In the genomic region with DNA sequence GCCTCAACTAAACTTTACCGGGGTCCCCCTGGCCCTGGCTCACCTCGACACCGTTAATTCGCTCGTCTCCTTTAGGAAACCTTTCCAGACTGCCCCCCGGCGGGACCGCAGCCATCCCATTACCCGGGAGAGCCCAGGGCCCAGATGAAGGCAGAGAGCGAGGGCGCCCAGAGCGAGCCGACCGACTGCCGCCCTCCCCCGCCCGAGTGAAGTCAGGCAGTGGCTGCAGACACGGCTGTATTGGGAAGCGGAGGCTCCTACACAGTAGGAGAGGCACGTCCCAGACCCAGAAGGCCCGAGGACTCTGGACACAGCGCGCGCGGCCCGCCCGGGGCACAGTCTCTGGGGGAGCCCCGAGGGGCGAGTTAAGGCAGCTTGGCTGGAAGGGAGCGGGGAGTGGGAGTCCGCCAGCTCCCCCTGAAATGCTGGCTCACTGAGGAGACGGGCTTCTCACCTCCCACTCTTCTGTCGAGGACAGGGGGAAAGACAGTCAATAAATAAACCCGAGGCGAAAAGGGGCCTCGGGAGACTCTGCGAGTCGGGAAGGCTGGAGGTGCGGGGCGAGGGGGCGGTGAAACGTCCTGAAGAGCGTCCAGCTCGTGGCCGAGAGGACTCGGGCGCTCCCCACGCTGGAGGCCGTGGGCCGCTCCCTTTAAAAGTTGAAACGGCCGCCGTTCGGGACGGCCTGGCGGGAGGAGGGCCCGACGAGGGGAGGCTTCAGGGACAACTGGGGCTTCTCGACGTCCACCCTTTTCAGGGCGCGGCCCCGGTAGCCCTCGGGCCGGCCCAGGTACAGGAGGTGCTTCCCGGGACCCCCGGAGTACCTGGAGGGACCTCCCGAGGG, we compare ENCODE assay signal across 9 cellular contexts. TPM values are rescaled to one million over a fixed set of nuclear protein-coding genes. Genes with fewer than 3 reads are reported as not detected.
DNase-seq lines count a peak whose midpoint lies in the region; ATAC-seq and TF ChIP-seq lines count a peak whose summit lies in the region.
"Had no signal": no experiment of that assay in that cellular context is flagged by ENCODE, and none has a peak within 500 bp of the region (broad histone marks: within the 10 kb centered on the region; RNA-seq: fewer than 3 reads in every experiment).

No MANE protein-coding gene starts in this region.

- DNase-seq in activated CD4-positive, alpha-beta T cell treated with anti-CD3 and anti-CD28 coated beads, Interleukin-2, amount 10 ng/mL, durations not matched to agents 7 days and 5 days = no peak
- no peak for DNase-seq in activated CD4-positive, alpha-beta T cell treated with anti-CD3 and anti-CD28 coated beads for 48 hours
- DNase-seq in mesenteric fat pad (ENCODE audit: low spot score) = peak; percentile 85
- no peak for DNase-seq in type B pancreatic cell (ENCODE audit: extremely low spot score, unreplicated experiment)
- no peak for DNase-seq in T1000 (lab: John Stamatoyannopoulos, UW)
- DNase-seq in hippocampal formation (lab: John Stamatoyannopoulos, UW) = no peak

- 51 to 54% methylated on average over 68 of the region's 68 CpGs for WGBS in ectodermal cell, 2 experiments

- H3K27me3 ChIP-seq in ectodermal cell (ENCODE audit: control insufficient read depth, insufficient read depth, low read length, poor library complexity, severe bottlenecking) = peaks cover 32% of the 10 kb centered on the region

- peaks cover 21% of the 10 kb centered on the region for H3K4me1 Mint-ChIP-seq in activated CD4-positive, alpha-beta T cell treated with anti-CD3 and anti-CD28 coated beads, Interleukin-2, amount 10 ng/mL, durations not matched to agents 7 days and 5 days
- H3K4me1 Mint-ChIP-seq in type B pancreatic cell (ENCODE audit: unreplicated experiment) = no peaks in the 10 kb centered on the region

- H3K9me3 ChIP-seq in ectodermal cell (ENCODE audit: control insufficient read depth, low read length) = no peaks in the 10 kb centered on the region

- H3K4me3 Mint-ChIP-seq in activated CD4-positive, alpha-beta T cell treated with anti-CD3 and anti-CD28 coated beads, Interleukin-2, amount 10 ng/mL, durations not matched to agents 7 days and 5 days = peak overlapping the region; percentile 60
- H3K4me3 Mint-ChIP-seq in type B pancreatic cell = peak overlapping the region; percentile 88

- POLR2A ChIA-PET in activated CD4-positive, alpha-beta T cell treated with anti-CD3 and anti-CD28 coated beads, Interleukin-2, amount 10 ng/mL, durations not matched to agents 7 days and 5 days (lab: Charles Lee) = interaction anchor here (0.6 kb wide), 1 partner anchor 58 kb away, joined by 10 read pairs; no protein-coding TSS in a partner anchor

- H3K4me3 ChIP-seq in ectodermal cell (ENCODE audit: insufficient read depth, low read depth, low read length) = peak overlapping the region; percentile 33

- H3K36me3 Mint-ChIP-seq in activated CD4-positive, alpha-beta T cell treated with anti-CD3 and anti-CD28 coated beads, Interleukin-2, amount 10 ng/mL, durations not matched to agents 7 days and 5 days (ENCODE audit: low read depth) = no peaks in the 10 kb centered on the region
- H3K36me3 Mint-ChIP-seq in type B pancreatic cell = peaks cover 12% of the 10 kb centered on the region

- H3K27me3 Mint-ChIP-seq in activated CD4-positive, alpha-beta T cell treated with anti-CD3 and anti-CD28 coated beads, Interleukin-2, amount 10 ng/mL, durations not matched to agents 7 days and 5 days = peaks cover 9% of the 10 kb centered on the region
- H3K27me3 Mint-ChIP-seq in type B pancreatic cell = peaks cover 26% of the 10 kb centered on the region

- CTCF ChIA-PET in activated CD4-positive, alpha-beta T cell treated with anti-CD3 and anti-CD28 coated beads, Interleukin-2, amount 10 ng/mL, durations not matched to agents 7 days and 5 days (lab: Charles Lee) = interaction anchor here (0.9 to 1.1 kb wide), 2 partner anchors 10 to 96 kb away, joined by 3 to 4 read pairs; no protein-coding TSS in a partner anchor

- peak overlapping the region; percentile 19 for H3K27ac Mint-ChIP-seq in activated CD4-positive, alpha-beta T cell treated with anti-CD3 and anti-CD28 coated beads, Interleukin-2, amount 10 ng/mL, durations not matched to agents 7 days and 5 days
- H3K27ac Mint-ChIP-seq in type B pancreatic cell = peak overlapping the region; percentile 56

- H3K4me1 ChIP-seq in ectodermal cell (ENCODE audit: control insufficient read depth, insufficient read depth, low read length) = peaks cover 11% of the 10 kb centered on the region

- H3K36me3 ChIP-seq in ectodermal cell (ENCODE audit: control insufficient read depth, insufficient read depth, low read length) = peaks cover 5% of the 10 kb centered on the region

- H3K9me3 Mint-ChIP-seq in activated CD4-positive, alpha-beta T cell treated with anti-CD3 and anti-CD28 coated beads, Interleukin-2, amount 10 ng/mL, durations not matched to agents 7 days and 5 days = no peaks in the 10 kb centered on the region
- no peaks in the 10 kb centered on the region for H3K9me3 Mint-ChIP-seq in type B pancreatic cell

- H3K27ac ChIP-seq in ectodermal cell (ENCODE audit: insufficient read depth, low read depth, low read length, poor library complexity, severe bottlenecking) = no peak overlapping the region

- ATAC-seq in GM18861 (IDR thresholded peaks at IDR 0.05; ENCODE audit: unreplicated experiment) = no peak

- no peak for TF ChIP-seq CTCF in type B pancreatic cell (conservative IDR thresholded peaks at IDR 0.05)

RNA-seq across cellular contexts. Expression of a gene that starts 14.4 kb away (rescaled TPM):
- total RNA-seq in activated CD4-positive, alpha-beta T cell treated with anti-CD3 and anti-CD28 coated beads, Interleukin-2, amount 10 ng/mL, durations not matched to agents 7 days and 5 days = 1 to 10 TPM; 3.8 TPM
- 23.8 TPM for polyA plus RNA-seq in ectodermal cell (2013, experiment 1 of 4)
- 24.3 TPM for polyA plus RNA-seq in ectodermal cell (2013, experiment 2 of 4)
- polyA plus RNA-seq in ectodermal cell (2013, experiment 3 of 4) = 18.8 TPM
- 21.4 TPM for polyA plus RNA-seq in ectodermal cell (2013, experiment 4 of 4)
- total RNA-seq in mesenteric fat pad = 4.8 TPM
- 10.6 and 37.1 TPM in 2 replicates for total RNA-seq in type B pancreatic cell (ENCODE audit: low replicate concordance)

RNA-seq across cellular contexts. Expression of a gene that starts 24.4 kb away (rescaled TPM):
- 10 to 100 TPM; 33.7 to 38.4 TPM for total RNA-seq in activated CD4-positive, alpha-beta T cell treated with anti-CD3 and anti-CD28 coated beads, Interleukin-2, amount 10 ng/mL, durations not matched to agents 7 days and 5 days
- polyA plus RNA-seq in ectodermal cell (2013, experiment 1 of 4) = not detected
- not detected for polyA plus RNA-seq in ectodermal cell (2013, experiment 2 of 4)
- not detected for polyA plus RNA-seq in ectodermal cell (2013, experiment 3 of 4)
- polyA plus RNA-seq in ectodermal cell (2013, experiment 4 of 4) = not detected
- 8.0 TPM for total RNA-seq in mesenteric fat pad
- total RNA-seq in type B pancreatic cell (ENCODE audit: low replicate concordance) = not detected in 2 replicates
- polyA plus RNA-seq: BJ had no signal

RNA-seq across cellular contexts. Expression of a gene that starts 33.6 kb away (rescaled TPM):
- 1 to 10 TPM; 4.0 to 4.9 TPM for total RNA-seq in activated CD4-positive, alpha-beta T cell treated with anti-CD3 and anti-CD28 coated beads, Interleukin-2, amount 10 ng/mL, durations not matched to agents 7 days and 5 days
- polyA plus RNA-seq in ectodermal cell (2013, experiment 1 of 4) = 14.8 TPM
- polyA plus RNA-seq in ectodermal cell (2013, experiment 2 of 4) = 10.8 TPM
- polyA plus RNA-seq in ectodermal cell (2013, experiment 3 of 4) = 10.7 TPM
- 13.0 TPM for polyA plus RNA-seq in ectodermal cell (2013, experiment 4 of 4)
- total RNA-seq in mesenteric fat pad (5.3 TPM), type B pancreatic cell (ENCODE audit: low replicate concordance) (8.9 and 12.3 TPM in 2 replicates)

RNA-seq across cellular contexts. Expression of a gene that starts 33.9 kb away (rescaled TPM):
- total RNA-seq in activated CD4-positive, alpha-beta T cell treated with anti-CD3 and anti-CD28 coated beads, Interleukin-2, amount 10 ng/mL, durations not matched to agents 7 days and 5 days = 10 to 100 TPM; 63.7 to 70.9 TPM
- polyA plus RNA-seq in ectodermal cell (2013, experiment 1 of 4) = 41.6 TPM
- 40.0 TPM for polyA plus RNA-seq in ectodermal cell (2013, experiment 2 of 4)
- polyA plus RNA-seq in ectodermal cell (2013, experiment 3 of 4) = 39.3 TPM
- polyA plus RNA-seq in ectodermal cell (2013, experiment 4 of 4) = 42.8 TPM
- total RNA-seq in mesenteric fat pad (32.7 TPM), type B pancreatic cell (ENCODE audit: low replicate concordance) (39.3 and 42.1 TPM in 2 replicates)

RNA-seq across cellular contexts. Expression of a gene that starts 43.7 kb away (rescaled TPM):
- total RNA-seq in activated CD4-positive, alpha-beta T cell treated with anti-CD3 and anti-CD28 coated beads, Interleukin-2, amount 10 ng/mL, durations not matched to agents 7 days and 5 days = 1 to 10 TPM; 2.0 to 2.7 TPM
- polyA plus RNA-seq in ectodermal cell (2013, experiment 1 of 4) = not detected
- polyA plus RNA-seq in ectodermal cell (2013, experiment 2 of 4) = 1.00 TPM
- 1.3 TPM for polyA plus RNA-seq in ectodermal cell (2013, experiment 3 of 4)
- polyA plus RNA-seq in ectodermal cell (2013, experiment 4 of 4) = 1.0 TPM
- total RNA-seq in mesenteric fat pad (not detected), type B pancreatic cell (ENCODE audit: low replicate concordance) (1.9 TPM in 2 replicates)
